Comparison of ENCODE assay signal across 11 cellular contexts in genomic region chr16:5330058-5330457, GRCh38.
"Had no signal": no experiment of that assay in that cellular context is flagged by ENCODE, and none has a peak within 500 bp of the region (broad histone marks: within the 10 kb centered on the region; RNA-seq: fewer than 3 reads in every experiment).

No MANE protein-coding gene starts in this region.

- FAIRE-seq: H1, H54 had no signal

- DNase-seq: GM23248, GOT3, H7, H9, HCEC 1CT, HFFc6 had no signal

- ATAC-seq: GM23338, HCT116 had no signal

- H3K4me1 ChIP-seq: HAP-1 had no signal

- H3K4me3 ChIP-seq: GM23248, GM23338, HAP-1 had no signal

- H3K27ac ChIP-seq: GM23248 had no signal

- H3K9ac ChIP-seq: GM23248 had no signal

- H3K36me3 ChIP-seq: HAP-1 had no signal

- H2AFZ ChIP-seq: GM23248, GM23338 had no signal

- H3K4me2 ChIP-seq: GM23338 had no signal

- H3K9me3 ChIP-seq: HAP-1 had no signal
